ENCODE assay signal across 28 cellular contexts in genomic region chr15:100794008-100794407, GRCh38.
"Had no signal": no experiment of that assay in that cellular context is flagged by ENCODE, and none has a peak within 500 bp of the region (broad histone marks: within the 10 kb centered on the region; RNA-seq: fewer than 3 reads in every experiment).

No MANE protein-coding gene starts in this region.

- H3K4me3 ChIP-seq: ascending aorta, breast epithelium, cardiac muscle cell, esophagus squamous epithelium, gastroesophageal sphincter, heart right ventricle had no signal

- DNase-seq: activated CD4-positive, alpha-beta memory T cell treated with anti-CD3 and anti-CD28 coated beads for 36 hours; activated CD4-positive, alpha-beta T cell treated with anti-CD3 and anti-CD28 coated beads for 36 hours; activated CD4-positive, CD25-positive, alpha-beta regulatory T cell; activated CD4-positive, CD25-positive, alpha-beta regulatory T cell treated with anti-CD3 and anti-CD28 coated beads, Interleukin-2, amount 50 U/mL, for 72 hours; activated CD8-positive, alpha-beta memory T cell treated with anti-CD3 and anti-CD28 coated beads, Interleukin-2, amount 50 U/mL, for 4 hours; activated effector memory CD4-positive, alpha-beta T cell treated with anti-CD3 and anti-CD28 coated beads, Interleukin-2, amount 50 U/mL, for 16 hours; activated naive CD4-positive, alpha-beta T cell treated with anti-CD3 and anti-CD28 coated beads for 36 hours; activated naive CD8-positive, alpha-beta T cell treated with anti-CD3 and anti-CD28 coated beads for 36 hours; activated naive CD8-positive, alpha-beta T cell treated with anti-CD3 and anti-CD28 coated beads, Interleukin-2, amount 50 U/mL, for 24 hours; activated T-cell treated with anti-CD3 and anti-CD28 coated beads, Interleukin-2, amount 50 U/mL, for 1 hour; activated T-cell treated with anti-CD3 and anti-CD28 coated beads, Interleukin-2, amount 50 U/mL, for 48 hours; effector memory CD4-positive, alpha-beta T cell; erythroblast; esophagus squamous epithelium; foreskin melanocyte; heart right ventricle had no signal

- H3K27me3 ChIP-seq: ascending aorta, breast epithelium, cardiac muscle cell, esophagus squamous epithelium, gastroesophageal sphincter had no signal

- H3K4me1 Mint-ChIP-seq: activated CD4-positive, alpha-beta T cell treated with anti-CD3 and anti-CD28 coated beads for 36 hours; activated CD4-positive, alpha-beta T cell treated with anti-CD3 and anti-CD28 coated beads, Interleukin-2, amount 10 ng/mL, durations not matched to agents 24 days and 14 days; activated CD8-positive, alpha-beta memory T cell treated with anti-CD3 and anti-CD28 coated beads, Interleukin-2, amount 10 ng/mL, durations not matched to agents 7 days and 5 days; activated naive CD4-positive, alpha-beta T cell treated with anti-CD3 and anti-CD28 coated beads, Interleukin-2, amount 50 U/mL, for 24 hours; activated naive CD8-positive, alpha-beta T cell treated with anti-CD3 and anti-CD28 coated beads for 36 hours; activated naive CD8-positive, alpha-beta T cell treated with anti-CD3 and anti-CD28 coated beads, Interleukin-2, amount 50 U/mL, for 24 hours; brain; central memory CD8-positive, alpha-beta T cell had no signal

- H3K9me3 ChIP-seq: breast epithelium, esophagus squamous epithelium had no signal

- ATAC-seq: activated CD4-positive, alpha-beta T cell treated with anti-CD3 and anti-CD28 coated beads for 36 hours; activated CD8-positive, alpha-beta memory T cell treated with anti-CD3 and anti-CD28 coated beads, Interleukin-2, amount 10 ng/mL, durations not matched to agents 7 days and 5 days; activated CD8-positive, alpha-beta T cell treated with anti-CD3 and anti-CD28 coated beads, Interleukin-2, amount 10 ng/mL, durations not matched to agents 7 days and 5 days; activated naive CD8-positive, alpha-beta T cell treated with anti-CD3 and anti-CD28 coated beads, Interleukin-2, amount 50 U/mL, for 24 hours; gastroesophageal sphincter; heart right ventricle had no signal

- H3K4me3 Mint-ChIP-seq: activated CD4-positive, alpha-beta memory T cell treated with anti-CD3 and anti-CD28 coated beads for 36 hours; activated CD4-positive, alpha-beta T cell treated with anti-CD3 and anti-CD28 coated beads for 36 hours; activated CD4-positive, alpha-beta T cell treated with anti-CD3 and anti-CD28 coated beads, Interleukin-2, amount 10 ng/mL, durations not matched to agents 24 days and 14 days; activated CD8-positive, alpha-beta memory T cell treated with anti-CD3 and anti-CD28 coated beads, Interleukin-2, amount 10 ng/mL, durations not matched to agents 7 days and 5 days; activated CD8-positive, alpha-beta T cell treated with anti-CD3 and anti-CD28 coated beads, Interleukin-2, amount 10 ng/mL, durations not matched to agents 7 days and 5 days; activated naive CD4-positive, alpha-beta T cell treated with anti-CD3 and anti-CD28 coated beads for 36 hours; activated naive CD4-positive, alpha-beta T cell treated with anti-CD3 and anti-CD28 coated beads, Interleukin-2, amount 50 U/mL, for 24 hours; activated naive CD8-positive, alpha-beta T cell treated with anti-CD3 and anti-CD28 coated beads for 36 hours; activated naive CD8-positive, alpha-beta T cell treated with anti-CD3 and anti-CD28 coated beads, Interleukin-2, amount 50 U/mL, for 24 hours; activated T-helper 1 cell treated with anti-CD3 and anti-CD28 coated beads, Interleukin-12 subunit alpha, Interleukin-12 subunit beta, Interleukin-2, Interleukin-4 antibody, amounts not matched to agents 30 ng/mL and 10 ng/mL and 1 ng/mL, durations not matched to agents 14 hours and 24 hours and 36 hours; brain; central memory CD8-positive, alpha-beta T cell had no signal

- H3K27ac ChIP-seq: ascending aorta, breast epithelium, cardiac muscle cell, esophagus squamous epithelium, gastroesophageal sphincter, heart right ventricle had no signal

- H3K36me3 Mint-ChIP-seq: activated CD4-positive, alpha-beta memory T cell treated with anti-CD3 and anti-CD28 coated beads for 36 hours; activated CD8-positive, alpha-beta memory T cell treated with anti-CD3 and anti-CD28 coated beads, Interleukin-2, amount 10 ng/mL, durations not matched to agents 7 days and 5 days; activated naive CD4-positive, alpha-beta T cell treated with anti-CD3 and anti-CD28 coated beads, Interleukin-2, amount 50 U/mL, for 24 hours; activated naive CD8-positive, alpha-beta T cell treated with anti-CD3 and anti-CD28 coated beads for 36 hours; brain had no signal

- H3K4me1 ChIP-seq: ascending aorta, breast epithelium, esophagus squamous epithelium, gastroesophageal sphincter, heart right ventricle had no signal

- H3K9me3 Mint-ChIP-seq: activated CD4-positive, alpha-beta memory T cell treated with anti-CD3 and anti-CD28 coated beads for 36 hours; activated CD4-positive, alpha-beta T cell treated with anti-CD3 and anti-CD28 coated beads, Interleukin-2, amount 10 ng/mL, durations not matched to agents 24 days and 14 days; activated naive CD4-positive, alpha-beta T cell treated with anti-CD3 and anti-CD28 coated beads for 36 hours; activated naive CD4-positive, alpha-beta T cell treated with anti-CD3 and anti-CD28 coated beads, Interleukin-2, amount 50 U/mL, for 24 hours; activated naive CD8-positive, alpha-beta T cell treated with anti-CD3 and anti-CD28 coated beads, Interleukin-2, amount 50 U/mL, for 24 hours; activated T-helper 1 cell treated with anti-CD3 and anti-CD28 coated beads, Interleukin-12 subunit alpha, Interleukin-12 subunit beta, Interleukin-2, Interleukin-4 antibody, amounts not matched to agents 30 ng/mL and 10 ng/mL and 1 ng/mL, durations not matched to agents 14 hours and 24 hours and 36 hours; activated T-helper 2 cell treated with anti-CD3 and anti-CD28 coated beads, Interferon-gamma antibody, Interleukin-2, Interleukin-4, amounts not matched to agents 10 μg/mL and 5 μg/mL and 100 μg/mL, durations not matched to agents 14 hours and 24 hours and 36 hours; central memory CD8-positive, alpha-beta T cell had no signal

- H3K36me3 ChIP-seq: ascending aorta, breast epithelium, cardiac muscle cell, esophagus squamous epithelium, gastroesophageal sphincter, heart right ventricle had no signal

- H3K27ac Mint-ChIP-seq: activated CD4-positive, alpha-beta memory T cell treated with anti-CD3 and anti-CD28 coated beads for 36 hours; activated CD4-positive, alpha-beta T cell treated with anti-CD3 and anti-CD28 coated beads for 36 hours; activated CD4-positive, alpha-beta T cell treated with anti-CD3 and anti-CD28 coated beads, Interleukin-2, amount 10 ng/mL, durations not matched to agents 24 days and 14 days; activated CD8-positive, alpha-beta memory T cell treated with anti-CD3 and anti-CD28 coated beads, Interleukin-2, amount 10 ng/mL, durations not matched to agents 7 days and 5 days; activated CD8-positive, alpha-beta T cell treated with anti-CD3 and anti-CD28 coated beads, Interleukin-2, amount 10 ng/mL, durations not matched to agents 7 days and 5 days; activated naive CD4-positive, alpha-beta T cell treated with anti-CD3 and anti-CD28 coated beads for 36 hours; activated naive CD4-positive, alpha-beta T cell treated with anti-CD3 and anti-CD28 coated beads, Interleukin-2, amount 50 U/mL, for 24 hours; activated naive CD8-positive, alpha-beta T cell treated with anti-CD3 and anti-CD28 coated beads for 36 hours; activated naive CD8-positive, alpha-beta T cell treated with anti-CD3 and anti-CD28 coated beads, Interleukin-2, amount 50 U/mL, for 24 hours; activated T-helper 1 cell treated with anti-CD3 and anti-CD28 coated beads, Interleukin-12 subunit alpha, Interleukin-12 subunit beta, Interleukin-2, Interleukin-4 antibody, amounts not matched to agents 30 ng/mL and 10 ng/mL and 1 ng/mL, durations not matched to agents 14 hours and 24 hours and 36 hours; activated T-helper 2 cell treated with anti-CD3 and anti-CD28 coated beads, Interferon-gamma antibody, Interleukin-2, Interleukin-4, amounts not matched to agents 10 μg/mL and 5 μg/mL and 100 μg/mL, durations not matched to agents 14 hours and 24 hours and 36 hours; brain had no signal
